ENCODE assay signal across 12 cellular contexts in genomic region chr5:140181002-140181483, GRCh38. TPM values are rescaled to one million over a fixed set of nuclear protein-coding genes. Genes with fewer than 3 reads are reported as not detected.
DNase-seq lines count a peak whose midpoint lies in the region; ATAC-seq, FAIRE-seq and TF ChIP-seq lines count a peak whose summit lies in the region.
"Had no signal": no experiment of that assay in that cellular context is flagged by ENCODE, and none has a peak within 500 bp of the region (broad histone marks: within the 10 kb centered on the region; RNA-seq: fewer than 3 reads in every experiment).

No MANE protein-coding gene starts in this region.

- no peak for DNase-seq in caudate nucleus (lab: John Stamatoyannopoulos, UW)
- DNase-seq in pancreas = no peak
- DNase-seq in cortex of kidney (lab: John Stamatoyannopoulos, UW) = no peak
- no peak for DNase-seq in coronary artery (ENCODE audit: low spot score)
- DNase-seq in Kasumi-1 (lab: John Stamatoyannopoulos, UW) = no peak
- no peak for DNase-seq in HCEC 1CT
- DNase-seq: activated CD4-positive, alpha-beta memory T cell treated with anti-CD3 and anti-CD28 coated beads for 36 hours; Karpas-422 had no signal

- FAIRE-seq in pancreas (lab: Jason Lieb, UNC) = no peak
- FAIRE-seq: bronchial epithelial cell, H1 had no signal

- H3K4me1 ChIP-seq in pancreas = peaks cover 29 to 60% (median 47%) of the 10 kb centered on the region in 3 donors

- no peak for TF ChIP-seq CTCF in pancreas (IDR thresholded peaks at IDR 0.05)
- TF ChIP-seq CTCF in coronary artery (IDR thresholded peaks at IDR 0.05) = no peak

- no peaks in the 10 kb centered on the region for H3K9me3 ChIP-seq in pancreas

- H3K36me3 ChIP-seq in pancreas = no peaks in the 10 kb centered on the region

- 16 to 19% methylated on average over 5 of the region's 5 CpGs for WGBS in pancreas, 2 donors

- intact Hi-C loops in pancreas (cut with DNase I) = no loop called here

- no peaks in the 10 kb centered on the region for H3K27me3 ChIP-seq in pancreas

- peak overlapping the region; percentile 33 for H3K27ac ChIP-seq in caudate nucleus (ENCODE audit: low read depth, low read length)
- H3K27ac ChIP-seq in pancreas = peak overlapping the region in 2 of 4 donors; percentile 54 to 62
- peak overlapping the region in 1 of 2 donors; percentile 41 for H3K27ac ChIP-seq in coronary artery

- H3K4me3 ChIP-seq in pancreas = no peak overlapping the region
- H3K4me3 ChIP-seq in coronary artery = no peak overlapping the region

- ATAC-seq in GM18858 (IDR thresholded peaks at IDR 0.05; ENCODE audit: unreplicated experiment) (peak; percentile 45), HG02571 (IDR thresholded peaks at IDR 0.05; ENCODE audit: unreplicated experiment) (peak; percentile 76), pancreas (peak in 3 of 4 donors; percentile 6 to 16 (median 14))

RNA-seq across cellular contexts. Expression of gene CYSTM1, which starts 6.1 kb away (rescaled TPM):
- 10 to 100 TPM; 30.2 to 66.2 (median 44.9) TPM for total RNA-seq in pancreas
- polyA plus RNA-seq in pancreas = 100 to 1,000 TPM in 1 of 2 donors, 10 to 100 TPM in 1; 80.6 to 185 TPM

RNA-seq across cellular contexts. Expression of gene IGIP, which starts 55.3 kb away (rescaled TPM):
- total RNA-seq in pancreas = 1 to 10 TPM; 2.6 to 8.0 (median 5.8) TPM
- polyA plus RNA-seq in pancreas = 1 to 10 TPM; 3.8 to 7.0 TPM

Comparison
In these comparisons a context has a peak if more than half of its experiments do, and no peak if none do; other contexts are left out.
1. ATAC-seq: peak in every context shown above with its lines; median percentile 76 in HG02571; 45 in GM18858; 14 in pancreas.